Comparison of ENCODE assay signal across 23 cellular contexts in genomic region chr15:78396186-78396814, GRCh38. TPM values are rescaled to one million over a fixed set of nuclear protein-coding genes. Genes with fewer than 3 reads are reported as not detected.
DNase-seq lines count a peak whose midpoint lies in the region; ATAC-seq, FAIRE-seq and TF ChIP-seq lines count a peak whose summit lies in the region.
"Had no signal": no experiment of that assay in that cellular context is flagged by ENCODE, and none has a peak within 500 bp of the region (broad histone marks: within the 10 kb centered on the region; RNA-seq: fewer than 3 reads in every experiment).

No MANE protein-coding gene starts in this region.

- no peak overlapping the region for H2BK20ac ChIP-seq in H1 (ENCODE audit: low read length)

- CTCF ChIA-PET in H1 (lab: Charles Lee; ENCODE audit: partially characterized antibody) = interaction anchor here (0.6 to 9.9 kb wide), 19 partner anchors 11 to 85 kb away, joined by 3 to 240 read pairs (median 5); partner anchors contain the start of gene IREB2

- no peak overlapping the region for H3K9ac ChIP-seq in H1 (replicated peaks in 1 of 4; ENCODE audit: extremely low read depth in 1 of 4, low read depth in 3 of 4, low read length in 3 of 4)

- H3K27me3 Mint-ChIP-seq in nephron (ENCODE audit: low read depth) (peaks cover 28% of the 10 kb centered on the region), type B pancreatic cell (peaks cover 3% of the 10 kb centered on the region)

- no peak overlapping the region for H2BK5ac ChIP-seq in H1 (ENCODE audit: low read depth, low read length)

- TF ChIP-seq POLR2A in H1 (IDR thresholded peaks at IDR 0.05; ENCODE audit: control extremely low read depth in 1 of 2, low read depth in 2 of 2, low read length in 2 of 2) (no peak), breast epithelium (IDR thresholded peaks at IDR 0.05) (no peak)

- no peak overlapping the region for H2AK5ac ChIP-seq in H1 (ENCODE audit: low read depth, low read length)

- DNase-seq in RWPE2 (ENCODE audit: low spot score) = peak; percentile 49
- DNase-seq in H1 (ENCODE audit: low read depth in 1 of 2, low spot score in 2 of 2) = no peak
- no peak for DNase-seq in type B pancreatic cell (ENCODE audit: extremely low spot score, unreplicated experiment)
- DNase-seq in breast epithelium (ENCODE audit: low spot score in 2 of 2) = no peak
- no peak for DNase-seq in NCI-H446 (lab: John Stamatoyannopoulos, UW)
- DNase-seq: ACHN, BE2C, HCEC 1CT, NCI-H1092 treated with DMSO at 0.1 percent for 48 hours, NCI-H1436, NCI-H187 treated with DMSO at 0.1 percent for 48 hours, NCI-H524 treated with DMSO at 0.1 percent for 48 hours, NCI-H774, RPMI8226, SHP77 had no signal

- H3K9me3 ChIP-seq in RWPE2 (ENCODE audit: severe bottlenecking) = no peaks in the 10 kb centered on the region
- H3K9me3 ChIP-seq in H1 (ENCODE audit: insufficient read depth in 2 of 2, low read depth in 1 of 2, low read length in 1 of 2) = no peaks in the 10 kb centered on the region
- H3K9me3 ChIP-seq in breast epithelium = no peaks in the 10 kb centered on the region
- H3K9me3 ChIP-seq: BE2C had no signal

- no peak overlapping the region for H2BK12ac ChIP-seq in H1 (ENCODE audit: low read depth, low read length)

- H2BK15ac ChIP-seq in H1 (ENCODE audit: low read length) = 0 out of 2 replicates have a peak overlapping the region, but pooled peaks have one; percentile 13

- H3K23ac ChIP-seq in H1 (ENCODE audit: insufficient read length) = no peak overlapping the region

- H3K4me2 ChIP-seq in H1 (ENCODE audit: insufficient read depth in 1 of 2, low read depth in 2 of 2, low read length in 2 of 2) = no peak overlapping the region; a peak in 1 of 4 replicates
- H3K4me2 ChIP-seq: GM23338 had no signal

- H3K4me3 Mint-ChIP-seq in nephron = no peak overlapping the region
- H3K4me3 Mint-ChIP-seq in type B pancreatic cell = no peak overlapping the region
- H3K4me3 Mint-ChIP-seq: GM23338 had no signal

- H3K27me3 ChIP-seq in RWPE2 (ENCODE audit: insufficient read depth, poor library complexity, severe bottlenecking) = no peaks in the 10 kb centered on the region
- peaks cover 0 to 2% (median 0%) of the 10 kb centered on the region in 4 experiments; a peak in 3 of 7 replicates for H3K27me3 ChIP-seq in H1 (replicated peaks in 1 of 4; ENCODE audit: control insufficient read depth in 3 of 4, extremely low read depth in 1 of 4, insufficient read depth in 3 of 4, low read length in 3 of 4)
- no peaks in the 10 kb centered on the region for H3K27me3 ChIP-seq in breast epithelium
- H3K27me3 ChIP-seq: BE2C had no signal

- H3K4ac ChIP-seq in H1 (replicated peaks; ENCODE audit: insufficient read length, low read depth, low read length) = no peak overlapping the region

- no peaks in the 10 kb centered on the region for H3K79me1 ChIP-seq in H1 (ENCODE audit: low read depth, low read length)

- H2BK120ac ChIP-seq in H1 (replicated peaks; ENCODE audit: low read depth, low read length) = no peak overlapping the region

- no peaks in the 10 kb centered on the region for H3K4me1 ChIP-seq in RWPE2 (ENCODE audit: insufficient read depth, poor library complexity, severe bottlenecking)
- H3K4me1 ChIP-seq in H1 (replicated peaks in 1 of 4; ENCODE audit: control insufficient read depth in 3 of 4, insufficient read depth in 4 of 4, low read length in 3 of 4) = peaks cover 4 to 31% (median 10%) of the 10 kb centered on the region in 4 experiments
- H3K4me1 ChIP-seq in breast epithelium = peaks cover 0 to 6% of the 10 kb centered on the region in 2 donors

- H3K79me2 ChIP-seq in H1 (ENCODE audit: control insufficient read depth in 1 of 2, insufficient read depth in 2 of 2, low read length in 2 of 2) = no peaks in the 10 kb centered on the region

- H3K56ac ChIP-seq in H1 (replicated peaks; ENCODE audit: insufficient read length, low read depth, low read length) = no peak overlapping the region

- no peak overlapping the region for H3K18ac ChIP-seq in H1 (ENCODE audit: extremely low read depth, low read length)

- H3K36me3 ChIP-seq in RWPE2 (ENCODE audit: low read depth) (no peaks in the 10 kb centered on the region), H1 (ENCODE audit: control insufficient read depth in 2 of 4, insufficient read depth in 4 of 4, low read length in 3 of 4) (no peaks in the 10 kb centered on the region), breast epithelium (no peaks in the 10 kb centered on the region)
- H3K36me3 ChIP-seq: BE2C had no signal

- H2AFZ ChIP-seq in H1 (ENCODE audit: low read length) = no peak overlapping the region

- peaks cover 13% of the 10 kb centered on the region for H3K4me1 Mint-ChIP-seq in nephron
- H3K4me1 Mint-ChIP-seq in type B pancreatic cell (ENCODE audit: unreplicated experiment) = peaks cover 56% of the 10 kb centered on the region

- ATAC-seq in RWPE2 (ENCODE audit: low read depth) (no peak), GM21576 (IDR thresholded peaks at IDR 0.05; ENCODE audit: unreplicated experiment) (no peak), HG02623 (IDR thresholded peaks at IDR 0.05; ENCODE audit: unreplicated experiment) (no peak)

- FAIRE-seq in H1 (lab: Jason Lieb, UNC) = no peak
- FAIRE-seq: D721Med had no signal

- no peak overlapping the region for H3K27ac ChIP-seq in RWPE2 (ENCODE audit: poor library complexity, severe bottlenecking)
- no peak overlapping the region for H3K27ac ChIP-seq in H1 (ENCODE audit: low read depth, low read length)
- H3K27ac ChIP-seq in breast epithelium = peak overlapping the region in 1 of 2 donors; percentile 66

- no peak overlapping the region for H4K91ac ChIP-seq in H1 (replicated peaks; ENCODE audit: insufficient read length, low read length)

- H3K36me3 Mint-ChIP-seq in nephron (ENCODE audit: low read depth) = no peaks in the 10 kb centered on the region
- H3K36me3 Mint-ChIP-seq in type B pancreatic cell = no peaks in the 10 kb centered on the region

- H4K5ac ChIP-seq in H1 (ENCODE audit: insufficient read length, low read depth, low read length) = no peak overlapping the region

- H3K23me2 ChIP-seq in H1 (ENCODE audit: low read depth, low read length) = no peaks in the 10 kb centered on the region

- WGBS in H1 (ENCODE audit: extremely low coverage in 1 of 2, insufficient coverage in 1 of 2, insufficient read length in 1 of 2, insufficient replicate concordance in 2 of 2, low coverage in 1 of 2, low lambda C conversion rate in 2 of 2, missing lambda C conversion rate in 1 of 2), 2 experiments = 88% methylated on average over 9 of the region's 9 CpGs; no CpG with 5 or more reads in 1 of the 2 experiments

- peak overlapping the region; percentile 55 to 96 (median 80) for H3K27ac Mint-ChIP-seq in nephron
- H3K27ac Mint-ChIP-seq in type B pancreatic cell = peak overlapping the region; percentile 71

- no peak for TF ChIP-seq EP300 in H1 (IDR thresholded peaks at IDR 0.05; ENCODE audit: borderline replicate concordance in 1 of 2, low read depth in 2 of 2, low read length in 2 of 2)

- intact Hi-C loops in breast epithelium (cut with DNase I; ENCODE audit: low total_unique reads) = no loop called here

- POLR2A ChIA-PET in H1 (lab: Charles Lee; ENCODE audit: partially characterized antibody) = interaction anchor here (1.1 to 2.5 kb wide), 3 partner anchors 42 to 85 kb away, joined by 3 to 10 read pairs (median 4); partner anchors contain the start of gene CRABP1

- no peaks in the 10 kb centered on the region for H4K20me1 ChIP-seq in H1 (replicated peaks in 1 of 2; ENCODE audit: control insufficient read depth in 1 of 2, insufficient read depth in 2 of 2, low read length in 2 of 2)

- no peak for TF ChIP-seq RAD21 in H1 (IDR thresholded peaks at IDR 0.05 in 1 of 2, conservative IDR thresholded peaks at IDR 0.05 in 1 of 2; ENCODE audit: low read depth in 2 of 2, low read length in 2 of 2)

- H3K9me3 Mint-ChIP-seq in nephron (no peaks in the 10 kb centered on the region), type B pancreatic cell (no peaks in the 10 kb centered on the region)
- H3K9me3 Mint-ChIP-seq: GM23338 had no signal

- H3K14ac ChIP-seq in H1 (ENCODE audit: insufficient read length) = no peak overlapping the region

- TF ChIP-seq CTCF in RWPE2 (IDR thresholded peaks at IDR 0.05; ENCODE audit: poor library complexity, severe bottlenecking) (no peak), H1 (IDR thresholded peaks at IDR 0.05; ENCODE audit: control extremely low read depth in 1 of 3, insufficient read depth in 1 of 3, low read depth in 1 of 3, low read length in 3 of 3) (no peak), nephron (IDR thresholded peaks at IDR 0.05; ENCODE audit: unreplicated experiment in 3 of 3) (no peak), type B pancreatic cell (conservative IDR thresholded peaks at IDR 0.05) (no peak), breast epithelium (IDR thresholded peaks at IDR 0.05) (no peak)

- no peak overlapping the region for H3K4me3 ChIP-seq in RWPE2 (ENCODE audit: severe bottlenecking)
- H3K4me3 ChIP-seq in H1 (ENCODE audit: extremely low read depth in 1 of 4, insufficient read depth in 2 of 4, low read depth in 3 of 4, low read length in 4 of 4) = no peak overlapping the region
- H3K4me3 ChIP-seq in breast epithelium = no peak overlapping the region
- H3K4me3 ChIP-seq: GM23338 had no signal

- no peak overlapping the region for H4K8ac ChIP-seq in H1 (ENCODE audit: extremely low read depth, insufficient read depth, low read length)

RNA-seq across cellular contexts. Expression of gene IREB2, which starts 41.7 kb away (rescaled TPM):
- total RNA-seq in H1 (2021; fragmentation: NEBNext Ultra II Directional; extraction: Animal tissue kit (Norgen Biotek cat#: 25700)) = 99.7 and 103 TPM in 2 replicates
- 15.7 and 21.0 TPM in 2 replicates for polyA plus RNA-seq in H1 (2011; rRNA removed)
- 26.8 TPM for polyA plus RNA-seq in H1 (2011; cell fraction: cytosol; rRNA removed)
- polyA plus RNA-seq in H1 (2011; cell fraction: nucleus; rRNA removed) = 20.1 TPM
- 20.9 to 62.3 TPM (median 38.7 TPM) in 4 replicates for polyA plus RNA-seq in H1 (2012, experiment 1 of 2)
- 2.2 TPM for polyA plus RNA-seq in H1 (2012, experiment 2 of 2)
- 30.1 TPM for polyA plus RNA-seq in H1 (2013, experiment 1 of 2)
- 27.0 TPM for polyA plus RNA-seq in H1 (2013, experiment 2 of 2)
- polyA minus RNA-seq in H1 (2011; rRNA and poly(A)+ RNA removed) = 75.4 and 91.3 TPM in 2 replicates
- 48.4 TPM for polyA minus RNA-seq in H1 (2011; cell fraction: cytosol; rRNA and poly(A)+ RNA removed)
- polyA minus RNA-seq in H1 (2011; cell fraction: nucleus; rRNA and poly(A)+ RNA removed) = 57.5 TPM
- total RNA-seq in type B pancreatic cell (ENCODE audit: low replicate concordance) (76.9 and 83.8 TPM in 2 replicates), breast epithelium (10 to 100 TPM; 45.8 to 52.2 (median 49.5) TPM)

RNA-seq across cellular contexts. Expression of gene CRABP1, which starts 56.1 kb away (rescaled TPM):
- total RNA-seq in H1 (2021; fragmentation: NEBNext Ultra II Directional; extraction: Animal tissue kit (Norgen Biotek cat#: 25700)) = 385 and 388 TPM in 2 replicates
- polyA plus RNA-seq in H1 (2011; rRNA removed) = 600 and 655 TPM in 2 replicates
- polyA plus RNA-seq in H1 (2011; cell fraction: cytosol; rRNA removed) = 622 TPM
- 325 TPM for polyA plus RNA-seq in H1 (2011; cell fraction: nucleus; rRNA removed)
- 523 to 649 TPM (median 571 TPM) in 4 replicates for polyA plus RNA-seq in H1 (2012, experiment 1 of 2)
- polyA plus RNA-seq in H1 (2012, experiment 2 of 2) = 653 TPM
- polyA plus RNA-seq in H1 (2013, experiment 1 of 2) = 321 TPM
- 337 TPM for polyA plus RNA-seq in H1 (2013, experiment 2 of 2)
- polyA minus RNA-seq in H1 (2011; rRNA and poly(A)+ RNA removed) = 149 and 152 TPM in 2 replicates
- polyA minus RNA-seq in H1 (2011; cell fraction: cytosol; rRNA and poly(A)+ RNA removed) = 118 TPM
- polyA minus RNA-seq in H1 (2011; cell fraction: nucleus; rRNA and poly(A)+ RNA removed) = 94.2 TPM
- total RNA-seq in type B pancreatic cell (ENCODE audit: low replicate concordance) = 20.5 and 685 TPM in 2 replicates
- 10 to 100 TPM in 2 of 3 donors, not detected in 1; 11.5 to 14.5 TPM for total RNA-seq in breast epithelium
- total RNA-seq: HT-29, M059J, SK-MEL-5 had no signal
